Comparison of ENCODE assay signal across 22 cellular contexts in genomic region chr10:11748866-11749265, GRCh38.
"Had no signal": no experiment of that assay in that cellular context is flagged by ENCODE, and none has a peak within 500 bp of the region (broad histone marks: within the 10 kb centered on the region; RNA-seq: fewer than 3 reads in every experiment).

No MANE protein-coding gene starts in this region.

- H3K9me3 ChIP-seq: mucosa of descending colon, pancreas, right lobe of liver, thoracic aorta, tibial nerve, upper lobe of right lung, uterus had no signal

- H3K27ac ChIP-seq: pancreas, right lobe of liver, thoracic aorta, tibial nerve, upper lobe of right lung had no signal

- DNase-seq: cortex of kidney; kidney; mucosa of descending colon; naive B cell; pancreas; right lobe of liver; small intestine; stimulated activated CD4-positive, alpha-beta T cell treated with anti-CD3 and anti-CD28 coated beads, Interleukin-12 subunit alpha, Interleukin-12 subunit beta, amount 100 ng/mL, for 4 hours; stimulated activated CD4-positive, alpha-beta T cell treated with anti-CD3 and anti-CD28 coated beads, Interleukin-1b, Interleukin-23, amount 100 ng/mL, for 48 hours; stimulated activated CD4-positive, alpha-beta T cell treated with anti-CD3 and anti-CD28 coated beads, Interleukin-4, amount 100 ng/mL, for 1 hour; stimulated activated CD8-positive, alpha-beta memory T cell treated with anti-CD3 and anti-CD28 coated beads, Interleukin-4, amount 100 ng/mL, for 48 hours; stimulated activated naive CD4-positive, alpha-beta T cell; stimulated activated naive CD8-positive, alpha-beta T cell treated with anti-CD3 and anti-CD28 coated beads, Interleukin-15, amount 100 ng/mL, for 72 hours; upper lobe of right lung; uterus had no signal

- H3K36me3 Mint-ChIP-seq: mesothelial cell of epicardium had no signal

- H3K27ac Mint-ChIP-seq: memory B cell; mesothelial cell of epicardium; naive B cell; nephron; stimulated activated naive CD8-positive, alpha-beta T cell treated with anti-CD3 and anti-CD28 coated beads, Interleukin-15, amount 100 ng/mL, for 72 hours had no signal

- H3K4me1 ChIP-seq: uterus had no signal

- H3K4me1 Mint-ChIP-seq: memory B cell; stimulated activated naive CD8-positive, alpha-beta T cell treated with anti-CD3 and anti-CD28 coated beads, Interleukin-15, amount 100 ng/mL, for 72 hours had no signal

- H3K36me3 ChIP-seq: pancreas, thoracic aorta, uterus had no signal

- H3K27me3 Mint-ChIP-seq: memory B cell, naive B cell had no signal

- H3K4me3 ChIP-seq: lung, mucosa of descending colon, pancreas, right lobe of liver, thoracic aorta, tibial nerve, upper lobe of right lung, uterus had no signal

- H3K9me3 Mint-ChIP-seq: memory B cell; mesothelial cell of epicardium; naive B cell; nephron; stimulated activated naive CD8-positive, alpha-beta T cell treated with anti-CD3 and anti-CD28 coated beads, Interleukin-15, amount 100 ng/mL, for 72 hours had no signal

- H3K4me3 Mint-ChIP-seq: memory B cell; mesothelial cell of epicardium; naive B cell; nephron; stimulated activated naive CD8-positive, alpha-beta T cell treated with anti-CD3 and anti-CD28 coated beads, Interleukin-15, amount 100 ng/mL, for 72 hours had no signal

- ATAC-seq: left lobe of liver; mucosa of descending colon; pancreas; right lobe of liver; stimulated activated naive CD8-positive, alpha-beta T cell treated with anti-CD3 and anti-CD28 coated beads, Interleukin-15, amount 100 ng/mL, for 72 hours; upper lobe of right lung had no signal

- H3K27me3 ChIP-seq: pancreas, right lobe of liver, tibial nerve, upper lobe of right lung, uterus had no signal
